In genomic region chr14:50943261-50943942, GRCh38 we compare ENCODE assay signal across 8 cellular contexts. TPM values are rescaled to one million over a fixed set of nuclear protein-coding genes. Genes with fewer than 3 reads are reported as not detected.
DNase-seq lines count a peak whose midpoint lies in the region; ATAC-seq and TF ChIP-seq lines count a peak whose summit lies in the region.

No MANE protein-coding gene starts in this region.

- no peak overlapping the region for H3K27ac ChIP-seq in OCI-LY3 (ENCODE audit: low read length)
- peak overlapping the region; percentile 36 for H3K27ac ChIP-seq in mesodermal cell (ENCODE audit: low read depth, low read length, severe bottlenecking)

- TF ChIP-seq CTCF in OCI-LY3 (IDR thresholded peaks at IDR 0.05; ENCODE audit: low read depth, low read length), result no peak

- no peak overlapping the region for H3K9ac ChIP-seq in OCI-LY3 (ENCODE audit: low read length)

- H3K27me3 ChIP-seq in OCI-LY3 (ENCODE audit: low read depth, low read length), result no peaks in the 10 kb centered on the region

- H4K20me1 ChIP-seq in OCI-LY3 (ENCODE audit: insufficient read depth, low read length), result no peaks in the 10 kb centered on the region

- peak overlapping the region; percentile 46; the same call in 1 of the 2 replicates for H3K4me2 ChIP-seq in OCI-LY3 (ENCODE audit: low read length)

- no peak overlapping the region for H2AFZ ChIP-seq in OCI-LY3 (ENCODE audit: low read depth, low read length)

- H3K36me3 ChIP-seq in OCI-LY3 (replicated peaks; ENCODE audit: low read depth, low read length) (no peaks in the 10 kb centered on the region), mesodermal cell (ENCODE audit: control insufficient read depth, insufficient read depth, low read length) (no peaks in the 10 kb centered on the region)

- H3K79me2 ChIP-seq in OCI-LY3 (ENCODE audit: low read length), result no peaks in the 10 kb centered on the region

- 6 to 9% methylated on average over 17 to 22 of the region's 26 CpGs for WGBS in mesodermal cell (ENCODE audit: insufficient coverage in 2 of 2), 2 experiments

- no peaks in the 10 kb centered on the region for H3K9me3 ChIP-seq in OCI-LY3 (ENCODE audit: insufficient read depth, low read length)
- H3K9me3 ChIP-seq in mesodermal cell (ENCODE audit: control insufficient read depth, low read length), result no peaks in the 10 kb centered on the region

- ATAC-seq in GM19023 (IDR thresholded peaks at IDR 0.05; ENCODE audit: unreplicated experiment), result no peak

- peak overlapping the region; percentile 79; the same call in 1 of the 2 replicates for H3K4me3 ChIP-seq in GM08714 (ENCODE audit: low read length)
- peak overlapping the region; percentile 75 for H3K4me3 ChIP-seq in OCI-LY3 (ENCODE audit: low read length)
- H3K4me3 ChIP-seq in mesodermal cell (ENCODE audit: extremely low read depth, insufficient read depth, low read length, poor library complexity, severe bottlenecking), result peak overlapping the region; percentile 59

- DNase-seq in ecto neural progenitor cell (ENCODE audit: low spot score) (peak; percentile 80), ureter (ENCODE audit: low spot score) (peak; percentile 53), kidney glomerular epithelial cell (lab: John Stamatoyannopoulos, UW) (no peak), D341Med (ENCODE audit: low spot score) (no peak)

- no peaks in the 10 kb centered on the region for H3K4me1 ChIP-seq in OCI-LY3 (ENCODE audit: low read length)
- H3K4me1 ChIP-seq in mesodermal cell (ENCODE audit: control insufficient read depth, insufficient read depth, low read length, poor library complexity, severe bottlenecking), result no peaks in the 10 kb centered on the region

RNA-seq across cellular contexts. Expression of gene PYGL, which starts 0.9 kb away (rescaled TPM):
- polyA plus RNA-seq in mesodermal cell (2013, experiment 1 of 2), result 22.0 TPM
- 19.6 TPM for polyA plus RNA-seq in mesodermal cell (2013, experiment 2 of 2)
- total RNA-seq in ureter, result 58.6 TPM

Comparison
In these comparisons a context has a peak if more than half of its experiments do, and no peak if none do; other contexts are left out.
1. DNase-seq: peak in ecto neural progenitor cell (single experiment) and ureter (single experiment); none in kidney glomerular epithelial cell (single experiment) and D341Med (single experiment).
2. Peak in every context shown above with its lines, with median percentiles within 50 percentile points of each other: H3K4me3 ChIP-seq.